ENCODE assay signal across 1 cellular context in the genomic region with DNA sequence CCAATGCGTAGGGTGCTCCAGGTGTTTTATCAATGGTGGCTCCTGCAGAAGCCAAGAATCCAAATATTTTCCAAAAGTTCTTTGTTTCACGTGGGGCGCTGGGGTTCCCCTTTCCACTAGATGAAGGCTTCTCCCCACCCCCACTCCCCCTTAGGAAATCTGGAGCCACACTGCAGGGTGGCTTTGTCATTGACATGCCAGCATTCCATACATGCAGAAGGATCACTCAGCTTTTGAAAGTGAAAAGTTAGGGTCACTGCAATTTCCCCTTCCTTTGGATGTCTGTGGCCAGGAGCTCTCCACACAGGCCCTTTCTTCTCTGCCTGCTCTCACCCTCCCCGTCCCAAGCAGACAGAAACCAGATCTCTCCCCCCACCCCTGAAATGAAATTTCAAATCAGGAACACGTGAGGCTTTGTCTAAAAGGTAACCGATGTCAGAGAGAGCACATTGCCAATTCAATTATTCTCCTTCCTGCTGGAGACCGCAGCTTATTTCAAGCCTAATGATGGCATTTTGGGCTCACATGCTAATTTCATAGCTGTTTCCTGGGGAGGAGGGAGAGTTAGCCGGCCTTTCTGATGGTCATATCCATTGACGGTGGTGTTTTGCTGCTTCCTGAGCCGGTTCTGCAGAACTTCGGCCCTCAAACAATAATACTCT.
TF ChIP-seq lines count a peak whose summit lies in the region.

No MANE protein-coding gene starts in this region.

TF ChIP-seq in HepG2, 621 proteins besides CTCF, POLR2A, EP300 and RAD21:
- TF ChIP-seq U2AF2 (IDR thresholded peaks at IDR 0.05; ENCODE audit: low read depth, low read length) = no peak
- no peak for TF ChIP-seq KDM5A (IDR thresholded peaks at IDR 0.05; ENCODE audit: borderline replicate concordance, low read length)
- TF ChIP-seq, protein P1, sequence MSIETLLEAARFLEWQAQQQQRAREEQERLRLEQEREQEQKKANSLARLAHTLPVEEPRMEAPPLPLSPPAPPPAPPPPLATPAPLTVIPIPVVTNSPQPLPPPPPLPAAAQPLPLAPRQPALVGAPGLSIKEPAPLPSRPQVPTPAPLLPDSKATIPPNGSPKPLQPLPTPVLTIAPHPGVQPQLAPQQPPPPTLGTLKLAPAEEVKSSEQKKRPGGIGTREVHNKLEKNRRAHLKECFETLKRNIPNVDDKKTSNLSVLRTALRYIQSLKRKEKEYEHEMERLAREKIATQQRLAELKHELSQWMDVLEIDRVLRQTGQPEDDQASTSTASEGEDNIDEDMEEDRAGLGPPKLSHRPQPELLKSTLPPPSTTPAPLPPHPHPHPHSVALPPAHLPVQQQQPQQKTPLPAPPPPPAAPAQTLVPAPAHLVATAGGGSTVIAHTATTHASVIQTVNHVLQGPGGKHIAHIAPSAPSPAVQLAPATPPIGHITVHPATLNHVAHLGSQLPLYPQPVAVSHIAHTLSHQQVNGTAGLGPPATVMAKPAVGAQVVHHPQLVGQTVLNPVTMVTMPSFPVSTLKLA (IDR thresholded peaks at IDR 0.05) = peak; percentile 45
- no peak for TF ChIP-seq ZNF567 (CRISPR knock-in tag; IDR thresholded peaks at IDR 0.05; ENCODE audit: borderline replicate concordance)
- TF ChIP-seq, protein P2, sequence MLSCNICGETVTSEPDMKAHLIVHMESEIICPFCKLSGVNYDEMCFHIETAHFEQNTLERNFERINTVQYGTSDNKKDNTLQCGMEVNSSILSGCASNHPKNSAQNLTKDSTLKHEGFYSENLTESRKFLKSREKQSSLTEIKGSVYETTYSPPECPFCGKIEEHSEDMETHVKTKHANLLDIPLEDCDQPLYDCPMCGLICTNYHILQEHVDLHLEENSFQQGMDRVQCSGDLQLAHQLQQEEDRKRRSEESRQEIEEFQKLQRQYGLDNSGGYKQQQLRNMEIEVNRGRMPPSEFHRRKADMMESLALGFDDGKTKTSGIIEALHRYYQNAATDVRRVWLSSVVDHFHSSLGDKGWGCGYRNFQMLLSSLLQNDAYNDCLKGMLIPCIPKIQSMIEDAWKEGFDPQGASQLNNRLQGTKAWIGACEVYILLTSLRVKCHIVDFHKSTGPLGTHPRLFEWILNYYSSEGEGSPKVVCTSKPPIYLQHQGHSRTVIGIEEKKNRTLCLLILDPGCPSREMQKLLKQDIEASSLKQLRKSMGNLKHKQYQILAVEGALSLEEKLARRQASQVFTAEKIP (CRISPR knock-in tag; IDR thresholded peaks at IDR 0.05; ENCODE audit: borderline replicate concordance) = no peak
- no peak for TF ChIP-seq ZC3H4 (CRISPR knock-in tag; IDR thresholded peaks at IDR 0.05; ENCODE audit: borderline replicate concordance)
- TF ChIP-seq KMT2B (CRISPR knock-in tag; IDR thresholded peaks at IDR 0.05) = no peak
